Comparison of ENCODE assay signal across 9 cellular contexts in the genomic region with DNA sequence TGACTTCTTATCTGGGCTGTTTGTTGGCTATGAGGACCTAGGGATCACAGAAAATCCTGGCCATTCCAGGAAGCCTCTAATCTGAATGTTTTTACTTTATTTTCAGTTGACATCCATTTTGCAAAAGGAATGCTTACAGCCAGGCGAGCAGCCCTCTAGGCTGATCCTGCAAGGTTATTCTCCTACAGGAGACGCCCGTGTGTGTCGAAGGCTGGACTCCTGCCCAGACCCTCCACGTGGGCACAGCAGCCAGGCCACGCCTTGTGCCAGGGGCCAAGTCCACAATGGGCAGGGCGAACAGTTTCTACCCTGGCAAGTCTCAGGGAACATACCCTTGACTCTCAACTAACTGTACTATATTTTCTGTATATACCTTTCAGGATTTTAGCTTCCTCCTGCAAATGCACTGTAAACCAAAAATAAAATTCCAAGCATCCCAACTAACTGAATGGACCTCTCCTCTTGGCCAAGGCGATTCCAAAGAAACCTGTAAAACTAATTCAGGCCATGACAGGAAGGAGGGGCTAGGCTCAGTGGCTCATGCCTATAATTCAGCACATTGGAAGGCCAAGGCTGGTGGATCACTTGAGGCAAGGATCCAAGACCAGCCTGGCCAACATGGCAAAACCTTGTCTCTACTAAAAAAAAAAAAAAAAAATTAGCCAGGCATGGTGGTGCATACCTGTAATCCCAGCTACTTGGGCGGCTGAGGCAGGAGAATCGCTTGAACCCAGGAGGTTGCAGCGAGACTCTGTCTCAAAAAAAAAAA. TPM values are rescaled to one million over a fixed set of nuclear protein-coding genes. Genes with fewer than 3 reads are reported as not detected.
DNase-seq lines count a peak whose midpoint lies in the region; ATAC-seq and TF ChIP-seq lines count a peak whose summit lies in the region.
"Had no signal": no experiment of that assay in that cellular context is flagged by ENCODE, and none has a peak within 500 bp of the region (broad histone marks: within the 10 kb centered on the region; RNA-seq: fewer than 3 reads in every experiment).

No MANE protein-coding gene starts in this region.

- TF ChIP-seq EP300 in Ishikawa (IDR thresholded peaks at IDR 0.05; ENCODE audit: borderline replicate concordance) = no peak

- TF ChIP-seq RAD21 in Ishikawa (IDR thresholded peaks at IDR 0.05; ENCODE audit: low read depth) = no peak

- peak overlapping the region; percentile 45 for H3K4me3 ChIP-seq in left ventricle myocardium inferior
- H3K4me3 ChIP-seq in skeletal muscle tissue (ENCODE audit: low read length in 3 of 3) = peak overlapping the region; percentile 38 to 65 (median 51)
- no peak overlapping the region for H3K4me3 ChIP-seq in SJCRH30

- intact Hi-C loops in left ventricle myocardium inferior (cut with micrococcal nuclease) = no loop called here

- H3K36me3 ChIP-seq in left ventricle myocardium inferior (peaks cover 4% of the 10 kb centered on the region), skeletal muscle tissue (ENCODE audit: control insufficient read depth in 3 of 3, insufficient read depth in 3 of 3, low read length in 3 of 3) (peaks cover 4 to 11% (median 7%) of the 10 kb centered on the region in 3 donors), SJCRH30 (no peaks in the 10 kb centered on the region)

- H3K27ac ChIP-seq in left ventricle myocardium inferior (replicated peaks) = peak overlapping the region; percentile 86
- H3K27ac ChIP-seq in skeletal muscle tissue (ENCODE audit: low read depth, low read length) = peak overlapping the region; percentile 80
- H3K27ac ChIP-seq in SJCRH30 = no peak overlapping the region

- H3K4me1 ChIP-seq in left ventricle myocardium inferior (peaks cover 47% of the 10 kb centered on the region), skeletal muscle tissue (ENCODE audit: control insufficient read depth in 3 of 3, insufficient read depth in 3 of 3, low read length in 3 of 3) (peaks cover 29 to 59% (median 44%) of the 10 kb centered on the region in 3 donors), SJCRH30 (no peaks in the 10 kb centered on the region)

- H3K9me3 ChIP-seq in left ventricle myocardium inferior (replicated peaks) (no peaks in the 10 kb centered on the region), skeletal muscle tissue (ENCODE audit: control insufficient read depth in 3 of 3, low read length in 3 of 3) (peaks cover 0 to 2% (median 0%) of the 10 kb centered on the region in 3 donors), SJCRH30 (replicated peaks) (no peaks in the 10 kb centered on the region)

- TF ChIP-seq CTCF in left ventricle myocardium inferior (IDR thresholded peaks at IDR 0.05; ENCODE audit: borderline replicate concordance) = no peak

- DNase-seq in SHP77 treated with DMSO at 0.1 percent for 48 hours (lab: John Stamatoyannopoulos, UW) (peak; percentile 58), left ventricle myocardium inferior (peak; percentile 86), NCI-H1694 (lab: John Stamatoyannopoulos, UW) (no peak), SJCRH30 (no peak)
- DNase-seq: activated CD8-positive, alpha-beta T cell treated with anti-CD3 and anti-CD28 coated beads, Interleukin-2, amount 10 ng/mL, durations not matched to agents 7 days and 5 days had no signal

- ATAC-seq in HG03280 (IDR thresholded peaks at IDR 0.05; ENCODE audit: unreplicated experiment) (no peak), GM21360 (IDR thresholded peaks at IDR 0.05; ENCODE audit: unreplicated experiment) (no peak)
- ATAC-seq: activated CD8-positive, alpha-beta T cell treated with anti-CD3 and anti-CD28 coated beads, Interleukin-2, amount 10 ng/mL, durations not matched to agents 7 days and 5 days had no signal

- peak overlapping the region; percentile 35 to 82 (median 68) for H3K9ac ChIP-seq in skeletal muscle tissue (ENCODE audit: low read depth in 1 of 3, low read length in 3 of 3)

- H3K27me3 ChIP-seq in left ventricle myocardium inferior (ENCODE audit: low read depth) (no peaks in the 10 kb centered on the region), skeletal muscle tissue (ENCODE audit: control insufficient read depth in 3 of 3, insufficient read depth in 3 of 3, low read length in 3 of 3) (no peaks in the 10 kb centered on the region), SJCRH30 (no peaks in the 10 kb centered on the region)

TF ChIP-seq in Ishikawa, 13 proteins besides CTCF, POLR2A, EP300 and RAD21:
- 0 out of 2 replicates have a peak, but pooled peaks have one; percentile 11 for TF ChIP-seq TEAD4 (IDR thresholded peaks at IDR 0.05)
- no peak for TF ChIP-seq CREB1 (IDR thresholded peaks at IDR 0.05; ENCODE audit: low read depth)
- TF ChIP-seq MAX (IDR thresholded peaks at IDR 0.05) = peak; percentile 96
- TF ChIP-seq TAF1 (IDR thresholded peaks at IDR 0.05; ENCODE audit: low read depth) = no peak
- TF ChIP-seq REST (IDR thresholded peaks at IDR 0.05; ENCODE audit: low read depth) = no peak
- no peak for TF ChIP-seq EGR1 (IDR thresholded peaks at IDR 0.05)
- no peak for TF ChIP-seq FOXM1 (IDR thresholded peaks at IDR 0.05; ENCODE audit: borderline replicate concordance, low read depth)
- no peak for TF ChIP-seq CEBPB (IDR thresholded peaks at IDR 0.05)
- TF ChIP-seq TCF12 (IDR thresholded peaks at IDR 0.05; ENCODE audit: low read depth) = no peak
- TF ChIP-seq NFIC (IDR thresholded peaks at IDR 0.05) = peak; percentile 78
- no peak for TF ChIP-seq YY1 (IDR thresholded peaks at IDR 0.05; ENCODE audit: low read depth)
- TF ChIP-seq USF1 (IDR thresholded peaks at IDR 0.05) = peak; percentile 92
- no peak for TF ChIP-seq ZBTB7A (IDR thresholded peaks at IDR 0.05; ENCODE audit: low read depth)

RNA-seq across cellular contexts. Expression of gene CMBL, which starts 5.7 kb away (rescaled TPM):
- total RNA-seq in left ventricle myocardium inferior (50.4 TPM), skeletal muscle tissue (34.4 TPM)
- not detected in 2 replicates for total RNA-seq in SJCRH30 (2014; rRNA removed; shearing (Covaris generic))

RNA-seq across cellular contexts. Expression of gene MARCHF6, which starts 51.5 kb away (rescaled TPM):
- 162 TPM for total RNA-seq in left ventricle myocardium inferior
- total RNA-seq in skeletal muscle tissue = 110 TPM
- total RNA-seq in SJCRH30 (2014; rRNA removed; shearing (Covaris generic)) = 24.5 and 31.9 TPM in 2 replicates

RNA-seq across cellular contexts. Expression of gene CCT5, which starts 51.9 kb away (rescaled TPM):
- total RNA-seq in left ventricle myocardium inferior (93.2 TPM), skeletal muscle tissue (212 TPM)
- total RNA-seq in SJCRH30 (2014; rRNA removed; shearing (Covaris generic)) = 397 and 405 TPM in 2 replicates

RNA-seq across cellular contexts. Expression of gene ATPSCKMT, which starts 52.3 kb away (rescaled TPM):
- total RNA-seq in left ventricle myocardium inferior (18.0 TPM), skeletal muscle tissue (21.9 TPM)
- 13.8 and 15.8 TPM in 2 replicates for total RNA-seq in SJCRH30 (2014; rRNA removed; shearing (Covaris generic))

Comparison
In these comparisons a context has a peak if more than half of its experiments do, and no peak if none do; other contexts are left out.
1. DNase-seq: peak in SHP77 treated with DMSO at 0.1 percent for 48 hours (single experiment) and left ventricle myocardium inferior (single experiment); none in NCI-H1694 (single experiment) and SJCRH30 (0 of 2).
2. RNA of gene CMBL, which starts 5.7 kb away (total RNA-seq): 50.4 TPM in left ventricle myocardium inferior (single experiment) and 34.4 TPM in skeletal muscle tissue (single experiment); not detected in SJCRH30; every median in the first group is over 10 times any median in the second.